ENCODE assay signal across 22 cellular contexts in the genomic region with DNA sequence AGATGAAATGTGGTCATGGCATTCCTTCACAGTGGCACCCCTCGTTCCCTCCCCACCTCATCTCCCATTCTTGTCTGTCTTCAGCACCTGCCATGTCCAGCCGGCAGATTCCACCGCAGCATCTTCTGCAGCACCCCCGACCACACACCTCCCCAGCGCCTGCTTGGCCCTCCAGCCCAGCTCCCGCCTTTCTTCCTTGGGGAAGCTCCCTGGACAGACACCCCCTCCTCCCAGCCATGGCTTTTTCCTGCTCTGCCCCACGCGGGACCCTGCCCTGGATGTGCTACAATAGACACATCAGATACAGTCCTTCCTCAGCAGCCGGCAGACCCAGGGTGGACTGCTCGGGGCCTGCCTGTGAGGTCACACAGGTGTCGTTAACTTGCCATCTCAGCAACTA.
DNase-seq lines count a peak whose midpoint lies in the region; ATAC-seq, FAIRE-seq and TF ChIP-seq lines count a peak whose summit lies in the region.
"Had no signal": no experiment of that assay in that cellular context is flagged by ENCODE, and none has a peak within 500 bp of the region (broad histone marks: within the 10 kb centered on the region; RNA-seq: fewer than 3 reads in every experiment).

No MANE protein-coding gene starts in this region.

- FAIRE-seq in endothelial cell of umbilical vein (lab: Jason Lieb, UNC), result no peak

- POLR2A ChIA-PET in endothelial cell of umbilical vein (lab: Charles Lee), result no interaction called here

- peaks cover under 1 to 6% of the 10 kb centered on the region in 2 experiments for H3K36me3 ChIP-seq in endothelial cell of umbilical vein (ENCODE audit: control insufficient read depth in 2 of 2, extremely low read depth in 1 of 2, insufficient read depth in 2 of 2, low read length in 2 of 2)
- peaks cover 0 to 20% of the 10 kb centered on the region in 2 donors for H3K36me3 ChIP-seq in gastrocnemius medialis
- H3K36me3 ChIP-seq in tibial nerve, result peaks cover 0 to 80% (median 2%) of the 10 kb centered on the region in 3 donors
- H3K36me3 ChIP-seq: BE2C had no signal

- H2AFZ ChIP-seq in endothelial cell of umbilical vein (ENCODE audit: low read depth, low read length), result no peak overlapping the region
- H2AFZ ChIP-seq: GM23248 had no signal

- H3K9me1 ChIP-seq in endothelial cell of umbilical vein (replicated peaks; ENCODE audit: control insufficient read depth, extremely low read depth, insufficient read depth, low read length), result no peaks in the 10 kb centered on the region

- TF ChIP-seq EP300 in tibial nerve (IDR thresholded peaks at IDR 0.05), result no peak

- no peaks in the 10 kb centered on the region for H4K20me1 ChIP-seq in endothelial cell of umbilical vein (replicated peaks; ENCODE audit: control insufficient read depth, extremely low read depth, insufficient read depth, low read length)

- H3K9me3 ChIP-seq in endothelial cell of umbilical vein (replicated peaks; ENCODE audit: control insufficient read depth, insufficient read depth, low read length), result no peaks in the 10 kb centered on the region
- H3K9me3 ChIP-seq in gastrocnemius medialis, result no peaks in the 10 kb centered on the region
- peaks cover 0 to 12% (median 0%) of the 10 kb centered on the region in 4 donors for H3K9me3 ChIP-seq in tibial nerve
- H3K9me3 ChIP-seq: Peyer's patch had no signal

- in situ Hi-C loops in gastrocnemius medialis (cut with MboI; ENCODE audit: low sequenced_read_pairs in 4 of 4), result no loop called here

- no peaks in the 10 kb centered on the region for H3K79me2 ChIP-seq in endothelial cell of umbilical vein (ENCODE audit: control insufficient read depth, insufficient read depth, low read length)

- H3K27me3 ChIP-seq in endothelial cell of umbilical vein (ENCODE audit: control insufficient read depth in 2 of 2, insufficient read depth in 2 of 2, low read length in 2 of 2) (no peaks in the 10 kb centered on the region), gastrocnemius medialis (no peaks in the 10 kb centered on the region), tibial nerve (no peaks in the 10 kb centered on the region)
- H3K27me3 ChIP-seq: BE2C, Peyer's patch had no signal

- TF ChIP-seq POLR2A in endothelial cell of umbilical vein (IDR thresholded peaks at IDR 0.05; ENCODE audit: low read depth, low read length), result no peak
- TF ChIP-seq POLR2A in gastrocnemius medialis (IDR thresholded peaks at IDR 0.05), result no peak
- no peak for TF ChIP-seq POLR2A in tibial nerve (IDR thresholded peaks at IDR 0.05)

- intact Hi-C loops in endothelial cell of umbilical vein (cut with micrococcal nuclease), result no loop called here
- intact Hi-C loops in gastrocnemius medialis (cut with DNase I; ENCODE audit: low total_unique reads), result no loop called here

- DNase-seq in endothelial cell of umbilical vein (ENCODE audit: low read depth, low spot score), result no peak
- no peak for DNase-seq in gastrocnemius medialis
- DNase-seq in tibial nerve (ENCODE audit: low spot score in 2 of 2), result no peak
- DNase-seq in NCI-H226, result no peak
- no peak for DNase-seq in HuH-7.5 (ENCODE audit: low spot score)
- DNase-seq: BE2C; CD4-positive, CD25-positive, alpha-beta regulatory T cell; EL; GF-D8; GM23248; H9; HFFc6; KG1; NCI-H1092; NCI-H1436; NCI-H2029; NCI-H345; NCI-H524; NCI-H774; Peyer's patch had no signal

- ATAC-seq in gastrocnemius medialis (no peak), HG02852 (IDR thresholded peaks at IDR 0.05; ENCODE audit: unreplicated experiment) (no peak)

- H3K4me3 ChIP-seq in endothelial cell of umbilical vein (replicated peaks in 1 of 3; ENCODE audit: insufficient read depth in 1 of 3, low read depth in 1 of 3, low read length in 3 of 3) (no peak overlapping the region), gastrocnemius medialis (no peak overlapping the region), tibial nerve (no peak overlapping the region)
- H3K4me3 ChIP-seq: GM23248, Peyer's patch had no signal

- 92 to 94% methylated on average over 11 of the region's 11 CpGs for WGBS in tibial nerve, 2 donors

- no peak overlapping the region for H3K4me2 ChIP-seq in endothelial cell of umbilical vein (ENCODE audit: insufficient read depth, low read length)

- CTCF ChIA-PET in endothelial cell of umbilical vein (lab: Charles Lee), result no interaction called here

- H3K27ac ChIP-seq in VCaP, result peak overlapping the region; percentile 90
- peak overlapping the region; percentile 99 for H3K27ac ChIP-seq in endothelial cell of umbilical vein (ENCODE audit: insufficient read depth, low read depth, low read length)
- H3K27ac ChIP-seq in gastrocnemius medialis, result peak overlapping the region; percentile 33 to 73 (median 66)
- H3K27ac ChIP-seq in tibial nerve, result peak overlapping the region in 3 of 4 donors; percentile 14 to 81 (median 78)
- H3K27ac ChIP-seq: Peyer's patch had no signal

- peak overlapping the region; percentile 79 for H3K9ac ChIP-seq in endothelial cell of umbilical vein (replicated peaks; ENCODE audit: extremely low read depth, insufficient read depth, low read length)
- H3K9ac ChIP-seq: GM23248 had no signal

- TF ChIP-seq CTCF in VCaP (conservative IDR thresholded peaks at IDR 0.05) (no peak), endothelial cell of umbilical vein (IDR thresholded peaks at IDR 0.05; ENCODE audit: extremely low read depth in 1 of 2, insufficient read depth in 1 of 2, low read depth in 1 of 2, low read length in 2 of 2) (no peak), gastrocnemius medialis (IDR thresholded peaks at IDR 0.05 in 4 of 5, conservative IDR thresholded peaks at IDR 0.05 in 1 of 5) (no peak), tibial nerve (IDR thresholded peaks at IDR 0.05) (no peak)

- peaks cover 44% of the 10 kb centered on the region for H3K4me1 ChIP-seq in endothelial cell of umbilical vein (ENCODE audit: control insufficient read depth, extremely low read depth, insufficient read depth, low read length)
- no peaks in the 10 kb centered on the region for H3K4me1 ChIP-seq in gastrocnemius medialis
- H3K4me1 ChIP-seq in tibial nerve, result peaks cover 0 to 12% (median 0%) of the 10 kb centered on the region in 4 donors
- H3K4me1 ChIP-seq: BE2C, Peyer's patch had no signal

- dilution Hi-C loops in endothelial cell of umbilical vein (cut with MboI; ENCODE audit: extremely low pct_ligation_motif_present, low sequenced_read_pairs), result no loop called here

- no TSS peak for BruUV-seq in endothelial cell of umbilical vein (replicated peaks; lab: Mats Ljungman, UMichigan)

TF ChIP-seq in endothelial cell of umbilical vein, 7 proteins besides CTCF, POLR2A, EP300 and RAD21:
- TF ChIP-seq GATA2 (IDR thresholded peaks at IDR 0.05; ENCODE audit: insufficient read depth, insufficient read length, low read depth, low read length) (no peak), POLR2AphosphoS5 (IDR thresholded peaks at IDR 0.05; ENCODE audit: insufficient read depth, low read depth, low read length) (no peak), JUN (IDR thresholded peaks at IDR 0.05; ENCODE audit: borderline replicate concordance, insufficient read depth, insufficient read length, low read depth) (no peak), EZH2 (IDR thresholded peaks at IDR 0.05; ENCODE audit: borderline replicate concordance, low read depth, low read length, severe bottlenecking) (no peak), FOS (IDR thresholded peaks at IDR 0.05; ENCODE audit: borderline replicate concordance, insufficient read depth, low read length) (no peak), MYC (IDR thresholded peaks at IDR 0.05; ENCODE audit: low read depth, low read length) (no peak)
- TF ChIP-seq, protein P1, sequence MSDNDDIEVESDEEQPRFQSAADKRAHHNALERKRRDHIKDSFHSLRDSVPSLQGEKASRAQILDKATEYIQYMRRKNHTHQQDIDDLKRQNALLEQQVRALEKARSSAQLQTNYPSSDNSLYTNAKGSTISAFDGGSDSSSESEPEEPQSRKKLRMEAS (IDR thresholded peaks at IDR 0.05; ENCODE audit: insufficient read depth, insufficient read length), result no peak
TF ChIP-seq in endothelial cell of umbilical vein: peak in this region for 0.
